14 cellular contexts compared by ENCODE assay signal in the genomic region with DNA sequence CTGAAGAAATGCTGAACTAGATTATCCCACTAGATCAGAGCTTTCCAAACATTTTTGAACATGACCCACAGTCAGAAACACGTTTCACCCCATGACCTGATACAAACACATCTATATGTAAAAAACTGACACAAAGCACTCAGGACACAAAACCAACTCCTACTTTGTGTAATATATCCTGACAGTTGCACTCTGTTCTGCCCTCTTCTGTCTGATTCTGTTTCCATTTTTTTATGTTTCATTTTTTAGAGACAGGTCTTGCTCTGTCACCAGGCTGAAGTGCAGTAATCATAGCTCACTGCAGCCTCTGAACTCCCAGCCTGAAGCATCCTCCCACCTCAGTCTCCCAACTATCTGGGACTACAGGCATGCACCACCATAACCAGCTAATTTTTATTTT. TPM values are rescaled to one million over a fixed set of nuclear protein-coding genes. Genes with fewer than 3 reads are reported as not detected.
A peak's percentile ranks its signal among the peaks of the same experiment; 100 is the strongest.
DNase-seq lines count a peak whose midpoint lies in the region; ATAC-seq and TF ChIP-seq lines count a peak whose summit lies in the region.
"Had no signal": no experiment of that assay in that cellular context is flagged by ENCODE, and none has a peak within 500 bp of the region (broad histone marks: within the 10 kb centered on the region; RNA-seq: fewer than 3 reads in every experiment).

No MANE protein-coding gene starts in this region.

- H3K56ac ChIP-seq in mesendoderm (ENCODE audit: low read length), result no peak overlapping the region

- H3K27me3 Mint-ChIP-seq in activated naive CD8-positive, alpha-beta T cell, result no peaks in the 10 kb centered on the region
- no peaks in the 10 kb centered on the region for H3K27me3 Mint-ChIP-seq in activated naive CD8-positive, alpha-beta T cell treated with anti-CD3 and anti-CD28 coated beads for 36 hours
- peaks cover 12% of the 10 kb centered on the region for H3K27me3 Mint-ChIP-seq in brain

- H3K9me3 ChIP-seq in skeletal muscle tissue (ENCODE audit: control insufficient read depth in 3 of 3, low read length in 3 of 3), result no peaks in the 10 kb centered on the region
- H3K9me3 ChIP-seq: thyroid gland had no signal

- H2BK120ac ChIP-seq in mesendoderm (ENCODE audit: low read depth, low read length), result no peak overlapping the region

- H3K4me3 ChIP-seq in skeletal muscle tissue (ENCODE audit: low read length in 3 of 3) (peak overlapping the region in 1 of 3 donors; percentile 30), mesendoderm (ENCODE audit: low read length) (no peak overlapping the region)
- H3K4me3 ChIP-seq: thyroid gland had no signal

- H3K79me2 ChIP-seq in mesendoderm (ENCODE audit: control insufficient read depth, insufficient read depth, low read length), result no peaks in the 10 kb centered on the region
- H3K79me2 ChIP-seq: parathyroid adenoma had no signal

- no peak overlapping the region for H3K4ac ChIP-seq in mesendoderm (ENCODE audit: low read depth, low read length)

- H3K18ac ChIP-seq in mesendoderm (ENCODE audit: low read length), result no peak overlapping the region

- no CpG with 5 or more reads among the region's 1 CpG for WGBS in mesendoderm (ENCODE audit: extremely low coverage, insufficient coverage, low lambda C conversion rate)

- H3K9ac ChIP-seq in skeletal muscle tissue (ENCODE audit: low read depth in 1 of 3, low read length in 3 of 3) (peak overlapping the region in 1 of 3 donors; percentile 55), mesendoderm (ENCODE audit: low read length) (no peak overlapping the region)
- H3K9ac ChIP-seq: parathyroid adenoma had no signal

- peak overlapping the region; percentile 75 for H3K27ac ChIP-seq in skeletal muscle tissue (ENCODE audit: low read depth, low read length)
- H3K27ac ChIP-seq in mesendoderm (ENCODE audit: low read depth, low read length), result no peak overlapping the region
- H3K27ac ChIP-seq: parathyroid adenoma, thyroid gland had no signal

- H3K79me1 ChIP-seq in mesendoderm (ENCODE audit: low read length), result no peaks in the 10 kb centered on the region

- H3K36me3 ChIP-seq in skeletal muscle tissue (ENCODE audit: control insufficient read depth in 3 of 3, insufficient read depth in 3 of 3, low read length in 3 of 3) (no peaks in the 10 kb centered on the region), mesendoderm (ENCODE audit: control insufficient read depth, insufficient read depth, low read length) (no peaks in the 10 kb centered on the region)
- H3K36me3 ChIP-seq: thyroid gland had no signal

- ATAC-seq in HG03432 (IDR thresholded peaks at IDR 0.05; ENCODE audit: unreplicated experiment), result peak; percentile 57

- H2BK15ac ChIP-seq in mesendoderm (replicated peaks; ENCODE audit: low read depth), result no peak overlapping the region

- H3K4me1 Mint-ChIP-seq in activated naive CD8-positive, alpha-beta T cell (ENCODE audit: low read depth), result peaks cover 12% of the 10 kb centered on the region
- H3K4me1 Mint-ChIP-seq in activated naive CD8-positive, alpha-beta T cell treated with anti-CD3 and anti-CD28 coated beads for 36 hours, result peaks cover 11% of the 10 kb centered on the region
- H3K4me1 Mint-ChIP-seq in brain, result peaks cover 36% of the 10 kb centered on the region

- H3K27ac Mint-ChIP-seq in activated naive CD8-positive, alpha-beta T cell, result peak overlapping the region; percentile 61
- H3K27ac Mint-ChIP-seq in activated naive CD8-positive, alpha-beta T cell treated with anti-CD3 and anti-CD28 coated beads for 36 hours, result no peak overlapping the region
- H3K27ac Mint-ChIP-seq in brain, result peak overlapping the region in 3 of 5 experiments; percentile 46 to 83 (median 66)

- H4K5ac ChIP-seq in mesendoderm (ENCODE audit: low read length), result no peak overlapping the region

- H3K4me1 ChIP-seq in skeletal muscle tissue (ENCODE audit: control insufficient read depth in 3 of 3, insufficient read depth in 3 of 3, low read length in 3 of 3) (peaks cover 16 to 28% (median 17%) of the 10 kb centered on the region in 3 donors), mesendoderm (ENCODE audit: control insufficient read depth, low read depth, low read length) (peaks cover 3% of the 10 kb centered on the region)
- H3K4me1 ChIP-seq: thyroid gland had no signal

- TF ChIP-seq CTCF in brain (conservative IDR thresholded peaks at IDR 0.05), result no peak

- H3K23ac ChIP-seq in mesendoderm (ENCODE audit: low read length), result no peak overlapping the region

- DNase-seq in activated naive CD8-positive, alpha-beta T cell treated with anti-CD3 and anti-CD28 coated beads for 36 hours, result no peak
- DNase-seq in HuH-7 (ENCODE audit: low spot score) (no peak), GOT3 (lab: John Stamatoyannopoulos, UW) (no peak), mesendoderm (no peak)
- DNase-seq: cortex of kidney, KBM-7, NCI-H146, NCI-H748 treated with DMSO at 0.1 percent for 48 hours had no signal

- H4K8ac ChIP-seq in mesendoderm (ENCODE audit: low read depth, low read length), result no peak overlapping the region

- no peak overlapping the region for H2AK5ac ChIP-seq in mesendoderm (ENCODE audit: low read length)

- H3K27me3 ChIP-seq in skeletal muscle tissue (ENCODE audit: control insufficient read depth in 3 of 3, insufficient read depth in 3 of 3, low read length in 3 of 3), result no peaks in the 10 kb centered on the region
- H3K27me3 ChIP-seq in mesendoderm (ENCODE audit: insufficient read depth, low read length, poor library complexity), result no peaks in the 10 kb centered on the region
- H3K27me3 ChIP-seq: thyroid gland had no signal

- no peak overlapping the region for H2BK5ac ChIP-seq in mesendoderm (ENCODE audit: low read length)

- no peak overlapping the region for H3K4me2 ChIP-seq in mesendoderm (ENCODE audit: low read length)

- H3K36me3 Mint-ChIP-seq in activated naive CD8-positive, alpha-beta T cell, result peaks cover 3% of the 10 kb centered on the region
- H3K36me3 Mint-ChIP-seq in activated naive CD8-positive, alpha-beta T cell treated with anti-CD3 and anti-CD28 coated beads for 36 hours, result peaks cover 3% of the 10 kb centered on the region
- no peaks in the 10 kb centered on the region for H3K36me3 Mint-ChIP-seq in brain

- no peaks in the 10 kb centered on the region for H3K9me3 Mint-ChIP-seq in activated naive CD8-positive, alpha-beta T cell (ENCODE audit: low read depth)
- H3K9me3 Mint-ChIP-seq in activated naive CD8-positive, alpha-beta T cell treated with anti-CD3 and anti-CD28 coated beads for 36 hours, result peaks cover 4% of the 10 kb centered on the region
- H3K9me3 Mint-ChIP-seq in brain, result peaks cover 3 to 12% (median 4%) of the 10 kb centered on the region in 5 experiments

- H3K4me3 Mint-ChIP-seq in activated naive CD8-positive, alpha-beta T cell, result no peak overlapping the region
- no peak overlapping the region for H3K4me3 Mint-ChIP-seq in activated naive CD8-positive, alpha-beta T cell treated with anti-CD3 and anti-CD28 coated beads for 36 hours
- no peak overlapping the region for H3K4me3 Mint-ChIP-seq in brain

RNA-seq across cellular contexts. Expression of a gene that starts 15.8 kb away (rescaled TPM):
- total RNA-seq in activated naive CD8-positive, alpha-beta T cell treated with anti-CD3 and anti-CD28 coated beads for 36 hours, result 10 to 100 TPM; 84.2 to 84.8 TPM
- polyA plus RNA-seq in brain (ENCODE audit: insufficient read depth, low read depth, low replicate concordance), result 15.1 TPM
- total RNA-seq in skeletal muscle tissue, result 15.7 TPM
- polyA plus RNA-seq in mesendoderm (2013, experiment 1 of 2), result 6.8 TPM
- polyA plus RNA-seq in mesendoderm (2013, experiment 2 of 2), result 7.0 TPM
